Comparison of ENCODE assay signal across 9 cellular contexts in the genomic region with DNA sequence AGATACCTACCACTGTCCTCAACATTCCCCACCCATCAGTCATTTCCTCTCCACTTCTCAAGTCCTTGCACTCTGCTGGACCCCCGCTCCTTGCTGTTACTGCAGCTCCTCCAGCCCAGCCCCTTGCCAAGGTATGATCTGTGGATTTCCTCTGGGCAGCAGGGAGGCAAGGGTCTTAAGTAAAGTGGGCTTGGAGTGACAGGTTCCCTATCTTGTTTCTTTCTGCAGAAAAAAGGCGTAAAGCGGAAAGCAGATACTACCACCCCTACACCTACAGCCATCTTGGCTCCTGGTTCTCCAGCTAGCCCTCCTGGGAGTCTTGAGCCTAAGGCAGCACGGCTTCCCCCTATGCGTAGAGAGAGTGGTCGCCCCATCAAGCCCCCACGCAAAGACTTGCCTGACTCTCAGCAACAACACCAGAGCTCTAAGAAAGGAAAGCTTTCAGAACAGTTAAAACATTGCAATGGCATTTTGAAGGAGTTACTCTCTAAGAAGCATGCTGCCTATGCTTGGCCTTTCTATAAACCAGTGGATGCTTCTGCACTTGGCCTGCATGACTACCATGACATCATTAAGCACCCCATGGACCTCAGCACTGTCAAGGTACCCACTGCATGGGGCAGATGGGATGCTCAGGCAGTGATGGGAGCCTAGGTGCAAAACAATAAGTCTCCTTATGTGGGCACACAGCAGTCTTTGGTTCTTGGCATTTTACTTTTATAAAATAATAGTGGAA. TPM values are rescaled to one million over a fixed set of nuclear protein-coding genes. Genes with fewer than 3 reads are reported as not detected.
A peak's percentile ranks its signal among the peaks of the same experiment; 100 is the strongest.
DNase-seq lines count a peak whose midpoint lies in the region; ATAC-seq and TF ChIP-seq lines count a peak whose summit lies in the region.
"Had no signal": no experiment of that assay in that cellular context is flagged by ENCODE, and none has a peak within 500 bp of the region (broad histone marks: within the 10 kb centered on the region; RNA-seq: fewer than 3 reads in every experiment).

No MANE protein-coding gene starts in this region.

- H3K27ac Mint-ChIP-seq in MCF 10A (ENCODE audit: low read depth, unreplicated experiment) (no peak overlapping the region), immature natural killer cell (peak overlapping the region; percentile 77 to 100 (median 88))
- peak overlapping the region; percentile 57 for H3K27ac Mint-ChIP-seq in activated CD8-positive, alpha-beta T cell treated with anti-CD3 and anti-CD28 coated beads, Interleukin-2, amount 10 ng/mL, durations not matched to agents 7 days and 5 days

- peaks cover 32% of the 10 kb centered on the region for H3K4me1 Mint-ChIP-seq in MCF 10A (ENCODE audit: insufficient read depth, unreplicated experiment)
- peaks cover 50% of the 10 kb centered on the region for H3K4me1 Mint-ChIP-seq in activated CD8-positive, alpha-beta T cell treated with anti-CD3 and anti-CD28 coated beads, Interleukin-2, amount 10 ng/mL, durations not matched to agents 7 days and 5 days (ENCODE audit: low read depth)
- H3K4me1 Mint-ChIP-seq in immature natural killer cell = peaks cover 64 to 77% of the 10 kb centered on the region in 2 donors

- H3K36me3 Mint-ChIP-seq in MCF 10A (ENCODE audit: insufficient read depth, unreplicated experiment) (peaks cover 100% of the 10 kb centered on the region), immature natural killer cell (peaks cover 61 to 84% (median 76%) of the 10 kb centered on the region in 3 donors)
- peaks cover 100% of the 10 kb centered on the region for H3K36me3 Mint-ChIP-seq in activated CD8-positive, alpha-beta T cell treated with anti-CD3 and anti-CD28 coated beads, Interleukin-2, amount 10 ng/mL, durations not matched to agents 7 days and 5 days (ENCODE audit: low read depth)

- TF ChIP-seq EP300 in tibial nerve (IDR thresholded peaks at IDR 0.05) = no peak

- no peaks in the 10 kb centered on the region for H3K27me3 Mint-ChIP-seq in MCF 10A (ENCODE audit: insufficient read depth, unreplicated experiment)
- H3K27me3 Mint-ChIP-seq in activated CD8-positive, alpha-beta T cell treated with anti-CD3 and anti-CD28 coated beads, Interleukin-2, amount 10 ng/mL, durations not matched to agents 7 days and 5 days (ENCODE audit: low read depth) = no peaks in the 10 kb centered on the region
- H3K27me3 Mint-ChIP-seq in immature natural killer cell (ENCODE audit: low read depth in 3 of 3) = peaks cover 23 to 49% (median 30%) of the 10 kb centered on the region in 3 donors

- no peak for ATAC-seq in activated CD8-positive, alpha-beta T cell treated with anti-CD3 and anti-CD28 coated beads, Interleukin-2, amount 10 ng/mL, durations not matched to agents 7 days and 5 days
- ATAC-seq in HG02588 (IDR thresholded peaks at IDR 0.05; ENCODE audit: unreplicated experiment) = no peak

- TF ChIP-seq CTCF in MCF 10A (IDR thresholded peaks at IDR 0.05; ENCODE audit: unreplicated experiment) (no peak), breast epithelium (IDR thresholded peaks at IDR 0.05) (no peak), tibial nerve (IDR thresholded peaks at IDR 0.05) (no peak)

- H3K9me3 ChIP-seq in breast epithelium (no peaks in the 10 kb centered on the region), tibial nerve (no peaks in the 10 kb centered on the region)

- intact Hi-C loops in MCF 10A (cut with micrococcal nuclease) = no loop called here
- intact Hi-C loops in breast epithelium (cut with DNase I; ENCODE audit: low total_unique reads) = no loop called here

- H3K27me3 ChIP-seq in breast epithelium = no peaks in the 10 kb centered on the region
- no peaks in the 10 kb centered on the region for H3K27me3 ChIP-seq in tibial nerve

- TF ChIP-seq POLR2A in breast epithelium (IDR thresholded peaks at IDR 0.05) (no peak), tibial nerve (IDR thresholded peaks at IDR 0.05) (no peak)

- H3K4me1 ChIP-seq in breast epithelium (peaks cover 5 to 17% of the 10 kb centered on the region in 2 donors), tibial nerve (peaks cover 6 to 68% (median 39%) of the 10 kb centered on the region in 4 donors)

- BruUV-seq in MCF 10A (replicated peaks; lab: Mats Ljungman, UMichigan) = no TSS peak

- DNase-seq in MCF 10A (ENCODE audit: unreplicated experiment) = no peak
- no peak for DNase-seq in breast epithelium (ENCODE audit: low spot score in 2 of 2)
- DNase-seq in activated CD8-positive, alpha-beta T cell treated with anti-CD3 and anti-CD28 coated beads, Interleukin-2, amount 10 ng/mL, durations not matched to agents 7 days and 5 days = no peak
- no peak for DNase-seq in immature natural killer cell
- DNase-seq in stimulated activated CD4-positive, alpha-beta T cell treated with anti-CD3 and anti-CD28 coated beads, Interleukin-4, amount 100 ng/mL, for 24 hours = no peak
- no peak for DNase-seq in tibial nerve (ENCODE audit: low spot score in 2 of 2)
- DNase-seq in A172 (ENCODE audit: low spot score) = no peak

- H3K4me3 Mint-ChIP-seq in MCF 10A (ENCODE audit: unreplicated experiment) = peak overlapping the region; percentile 90
- H3K4me3 Mint-ChIP-seq in activated CD8-positive, alpha-beta T cell treated with anti-CD3 and anti-CD28 coated beads, Interleukin-2, amount 10 ng/mL, durations not matched to agents 7 days and 5 days = peak overlapping the region; percentile 96
- peak overlapping the region; percentile 44 to 99 (median 94) for H3K4me3 Mint-ChIP-seq in immature natural killer cell

- peak overlapping the region in 1 of 3 donors; percentile 17 for H3K4me3 ChIP-seq in breast epithelium
- H3K4me3 ChIP-seq in tibial nerve = no peak overlapping the region

- CTCF ChIA-PET in MCF 10A (lab: Yijun Ruan, JAX) = interaction anchor here (0.7 to 4.2 kb wide), 6 partner anchors 8 to 43 kb away, joined by 3 to 35 read pairs (median 7); a partner anchor contains a TSS
- CTCF ChIA-PET in activated CD8-positive, alpha-beta T cell treated with anti-CD3 and anti-CD28 coated beads, Interleukin-2, amount 10 ng/mL, durations not matched to agents 7 days and 5 days (lab: Charles Lee) = interaction anchor here (1.0 to 15.9 kb wide), 6 partner anchors 9 to 138 kb away, joined by 3 to 442 read pairs (median 39); a partner anchor contains a TSS

- WGBS in tibial nerve, 2 donors = 72 to 75% methylated on average over 7 of the region's 7 CpGs

- H3K9me3 Mint-ChIP-seq in MCF 10A (ENCODE audit: unreplicated experiment) = no peaks in the 10 kb centered on the region
- H3K9me3 Mint-ChIP-seq in activated CD8-positive, alpha-beta T cell treated with anti-CD3 and anti-CD28 coated beads, Interleukin-2, amount 10 ng/mL, durations not matched to agents 7 days and 5 days (ENCODE audit: insufficient read depth) = no peaks in the 10 kb centered on the region
- H3K9me3 Mint-ChIP-seq in immature natural killer cell = peaks cover 0 to 2% (median 0%) of the 10 kb centered on the region in 6 donors

- H3K27ac ChIP-seq in breast epithelium = peak overlapping the region in 1 of 2 donors; percentile 12
- no peak overlapping the region for H3K27ac ChIP-seq in tibial nerve
- H3K27ac ChIP-seq: parathyroid adenoma had no signal

- POLR2A ChIA-PET in MCF 10A (lab: Yijun Ruan, JAX) = interaction anchor here (1.1 to 10.4 kb wide), 2 partner anchors 8 to 43 kb away, joined by 3 to 245 read pairs; no protein-coding TSS in a partner anchor
- POLR2A ChIA-PET in activated CD8-positive, alpha-beta T cell treated with anti-CD3 and anti-CD28 coated beads, Interleukin-2, amount 10 ng/mL, durations not matched to agents 7 days and 5 days (lab: Charles Lee) = interaction anchor here (0.5 to 14.3 kb wide), 4 partner anchors 5 to 247 kb away, joined by 3 to 381 read pairs (median 133); a partner anchor contains a TSS

- H3K36me3 ChIP-seq in breast epithelium = peaks cover 22% of the 10 kb centered on the region
- H3K36me3 ChIP-seq in tibial nerve = peaks cover 9 to 81% (median 51%) of the 10 kb centered on the region in 3 donors

RNA-seq across cellular contexts. Expression of a gene that starts 8.1 kb away (rescaled TPM):
- total RNA-seq in MCF 10A (2022) = 201 and 223 TPM in 2 replicates
- 100 to 1,000 TPM; 111 to 159 (median 122) TPM for total RNA-seq in breast epithelium
- 100 to 1,000 TPM; 299 to 313 TPM for total RNA-seq in activated CD8-positive, alpha-beta T cell treated with anti-CD3 and anti-CD28 coated beads, Interleukin-2, amount 10 ng/mL, durations not matched to agents 7 days and 5 days
- 100 to 1,000 TPM in 1 of 3 donors, 10 to 100 TPM in 2; 29.8 to 119 (median 31.5) TPM for polyA plus RNA-seq in immature natural killer cell
- total RNA-seq in tibial nerve = 100 to 1,000 TPM; 130 to 150 (median 136) TPM
- total RNA-seq in A172 (2014; rRNA removed; shearing (Covaris generic)) = 73.9 and 106 TPM in 2 replicates

RNA-seq across cellular contexts. Expression of a gene that starts 23.6 kb away (rescaled TPM):
- total RNA-seq in MCF 10A (2022) (2.4 and 2.9 TPM in 2 replicates), breast epithelium (10 to 100 TPM; 28.5 to 41.9 (median 30.9) TPM), tibial nerve (10 to 100 TPM; 28.8 to 85.2 (median 34.9) TPM)
- total RNA-seq in activated CD8-positive, alpha-beta T cell treated with anti-CD3 and anti-CD28 coated beads, Interleukin-2, amount 10 ng/mL, durations not matched to agents 7 days and 5 days = 10 to 100 TPM; 28.6 to 30.5 TPM
- 10 to 100 TPM; 39.2 to 78.7 (median 69.7) TPM for polyA plus RNA-seq in immature natural killer cell
- total RNA-seq in A172 (2014; rRNA removed; shearing (Covaris generic)) = 0.78 and 1.2 TPM in 2 replicates

RNA-seq across cellular contexts. Expression of a gene that starts 32.9 kb away (rescaled TPM):
- not detected in 2 replicates for total RNA-seq in MCF 10A (2022)
- 1 to 10 TPM; 2.1 to 5.7 (median 3.3) TPM for total RNA-seq in breast epithelium
- total RNA-seq in activated CD8-positive, alpha-beta T cell treated with anti-CD3 and anti-CD28 coated beads, Interleukin-2, amount 10 ng/mL, durations not matched to agents 7 days and 5 days = 1 to 10 TPM; 3.3 to 4.2 TPM
- 1 to 10 TPM in 2 of 3 donors, under 1 TPM in 1; 0.37 to 5.2 (median 2.8) TPM for polyA plus RNA-seq in immature natural killer cell
- total RNA-seq in tibial nerve = 10 to 100 TPM in 1 of 4 donors, 1 to 10 TPM in 3; 3.0 to 17.7 (median 8.4) TPM
- not detected in 2 replicates for total RNA-seq in A172 (2014; rRNA removed; shearing (Covaris generic))

RNA-seq across cellular contexts. Expression of a gene that starts 35.7 kb away (rescaled TPM):
- not detected in 2 replicates for total RNA-seq in MCF 10A (2022)
- total RNA-seq in breast epithelium = 10 to 100 TPM; 16.4 to 52.0 (median 34.6) TPM
- total RNA-seq in activated CD8-positive, alpha-beta T cell treated with anti-CD3 and anti-CD28 coated beads, Interleukin-2, amount 10 ng/mL, durations not matched to agents 7 days and 5 days = 10 to 100 TPM; 14.4 to 14.7 TPM
- polyA plus RNA-seq in immature natural killer cell = 100 to 1,000 TPM in 1 of 3 donors, 10 to 100 TPM in 2; 38.3 to 104 (median 89.1) TPM
- 10 to 100 TPM; 15.7 to 85.0 (median 25.5) TPM for total RNA-seq in tibial nerve
- total RNA-seq in A172 (2014; rRNA removed; shearing (Covaris generic)) = not detected in 2 replicates
